ENCODE assay signal across 19 cellular contexts in the genomic region with DNA sequence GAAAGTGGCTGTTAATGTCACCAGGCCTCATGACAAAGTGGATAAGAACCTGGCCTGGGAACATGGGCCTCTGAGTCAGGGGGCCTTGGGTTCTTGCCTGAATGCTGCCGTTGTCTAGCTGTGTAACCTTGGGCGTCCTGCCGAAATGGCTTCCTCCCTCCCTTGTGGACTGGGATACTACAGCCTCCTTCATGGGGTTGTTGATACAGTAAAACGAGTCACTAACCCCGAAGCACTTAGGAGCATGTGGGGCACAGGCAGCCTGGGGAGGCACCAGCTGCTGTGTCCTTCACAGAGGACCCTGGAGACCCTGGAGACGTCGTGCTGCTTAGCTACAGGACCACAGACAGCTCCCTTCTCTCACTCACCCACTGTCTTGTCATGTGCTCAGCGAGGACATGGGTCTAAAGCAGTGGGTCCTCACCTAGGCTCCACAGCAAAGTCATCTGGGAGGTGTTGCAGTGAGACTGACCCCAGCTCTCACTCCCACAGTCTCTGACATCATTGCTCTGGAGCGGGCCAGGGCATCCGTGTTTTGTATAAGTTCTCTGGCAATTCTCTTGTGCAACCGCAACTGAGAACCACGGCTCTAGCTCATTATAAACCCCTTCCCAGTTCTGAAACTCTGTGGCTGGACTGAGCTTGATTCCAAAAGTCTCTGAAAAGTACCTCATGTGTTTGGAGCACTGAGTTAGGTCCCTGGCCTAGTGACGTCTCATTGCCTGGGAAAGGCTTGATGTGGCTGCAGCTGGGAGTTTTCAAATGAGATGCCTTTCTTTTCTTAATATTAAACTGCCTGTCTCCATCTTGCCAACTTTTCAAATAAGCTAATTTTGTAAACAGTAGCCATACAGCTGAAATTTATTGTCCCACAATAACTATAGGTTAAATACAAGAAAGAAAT. TPM values are rescaled to one million over a fixed set of nuclear protein-coding genes. Genes with fewer than 3 reads are reported as not detected.
DNase-seq lines count a peak whose midpoint lies in the region; TF ChIP-seq lines count a peak whose summit lies in the region.
"Had no signal": no experiment of that assay in that cellular context is flagged by ENCODE, and none has a peak within 500 bp of the region (broad histone marks: within the 10 kb centered on the region; RNA-seq: fewer than 3 reads in every experiment).

No MANE protein-coding gene starts in this region.

- H3K4me3 ChIP-seq in adrenal gland (no peak overlapping the region), neuronal stem cell (ENCODE audit: low read length in 2 of 2) (no peak overlapping the region), Karpas-422 (ENCODE audit: low read length) (no peak overlapping the region)
- H3K4me3 ChIP-seq: dorsolateral prefrontal cortex, gastrocnemius medialis, MG63 had no signal

- DNase-seq in MV-4-11 (lab: John Stamatoyannopoulos, UW) (peak; percentile 10), adrenal gland (peak; percentile 90 to 98 (median 96)), neuronal stem cell (ENCODE audit: low spot score) (no peak), ureter (ENCODE audit: low spot score) (peak; percentile 41), Karpas-422 (no peak), SK-N-DZ (ENCODE audit: low spot score) (no peak), CD1c-positive myeloid dendritic cell (ENCODE audit: extremely low spot score) (no peak)
- DNase-seq: activated CD4-positive, alpha-beta T cell treated with anti-CD3 and anti-CD28 coated beads for 48 hours; activated effector memory CD4-positive, alpha-beta T cell treated with anti-CD3 and anti-CD28 coated beads, Interleukin-2, amount 50 U/mL, for 16 hours; BE2C; dorsolateral prefrontal cortex; gastrocnemius medialis; H9; kidney glomerular epithelial cell; MG63; midbrain; NCI-H1694 treated with DMSO at 0.1 percent for 48 hours; stimulated activated CD4-positive, alpha-beta T cell treated with anti-CD3 and anti-CD28 coated beads, Interleukin-15, amount 100 ng/mL, for 24 hours had no signal

- H3K79me2 ChIP-seq in Karpas-422 (ENCODE audit: low read length), result no peaks in the 10 kb centered on the region

- no peak overlapping the region for H2BK5ac ChIP-seq in neuronal stem cell (ENCODE audit: low read length)

- H3K27me3 ChIP-seq in adrenal gland (no peaks in the 10 kb centered on the region), neuronal stem cell (ENCODE audit: control insufficient read depth in 3 of 3, insufficient read depth in 3 of 3, low read depth in 1 of 3, low read length in 3 of 3) (peaks cover 0 to 2% (median 0%) of the 10 kb centered on the region in 3 experiments), Karpas-422 (ENCODE audit: low read length) (no peaks in the 10 kb centered on the region)
- H3K27me3 ChIP-seq: BE2C, gastrocnemius medialis, MG63 had no signal

- peak overlapping the region; percentile 11 for H3K18ac ChIP-seq in neuronal stem cell (ENCODE audit: low read length)

- H3K9me3 ChIP-seq in adrenal gland (replicated peaks in 1 of 3) (peaks cover 0 to under 1% (median 0%) of the 10 kb centered on the region in 3 donors), neuronal stem cell (replicated peaks in 1 of 2; ENCODE audit: control insufficient read depth in 2 of 2, insufficient read depth in 1 of 2, low read depth in 1 of 2, low read length in 2 of 2) (no peaks in the 10 kb centered on the region), Karpas-422 (ENCODE audit: low read length) (no peaks in the 10 kb centered on the region; the same call in 1 of the 2 replicates)
- H3K9me3 ChIP-seq: BE2C, gastrocnemius medialis, MG63 had no signal

- H3K36me3 ChIP-seq in adrenal gland (replicated peaks in 1 of 2) (no peaks in the 10 kb centered on the region), neuronal stem cell (replicated peaks in 1 of 2; ENCODE audit: control insufficient read depth in 2 of 2, insufficient read depth in 2 of 2, low read length in 2 of 2) (no peaks in the 10 kb centered on the region), Karpas-422 (ENCODE audit: insufficient read depth, low read length) (no peaks in the 10 kb centered on the region)
- H3K36me3 ChIP-seq: BE2C, gastrocnemius medialis, MG63 had no signal

- no peak overlapping the region for H4K91ac ChIP-seq in neuronal stem cell (ENCODE audit: low read depth, low read length, poor library complexity)

- H4K20me1 ChIP-seq in Karpas-422 (ENCODE audit: insufficient read depth, low read depth, low read length), result no peaks in the 10 kb centered on the region

- no peak overlapping the region for H3K4ac ChIP-seq in neuronal stem cell (ENCODE audit: low read length)

- peak in 1 of 2 donors; percentile 20 for TF ChIP-seq POLR2A in adrenal gland (IDR thresholded peaks at IDR 0.05)

- H2BK120ac ChIP-seq in neuronal stem cell (ENCODE audit: low read depth, low read length), result no peak overlapping the region

- no peak overlapping the region for H3K23ac ChIP-seq in neuronal stem cell (ENCODE audit: low read depth, low read length, poor library complexity)

- H3K4me1 ChIP-seq in adrenal gland (replicated peaks in 1 of 2), result peaks cover 4 to 5% of the 10 kb centered on the region in 2 donors
- H3K4me1 ChIP-seq in neuronal stem cell (ENCODE audit: control insufficient read depth in 2 of 2, insufficient read depth in 1 of 2, low read depth in 1 of 2, low read length in 2 of 2), result peaks cover 0 to 4% of the 10 kb centered on the region in 2 donors
- H3K4me1 ChIP-seq in Karpas-422 (ENCODE audit: low read length), result no peaks in the 10 kb centered on the region
- H3K4me1 ChIP-seq: BE2C, gastrocnemius medialis had no signal

- intact Hi-C loops in adrenal gland (cut with DNase I), result no loop called here

- peak overlapping the region in 4 of 5 donors; percentile 36 to 84 (median 75) for H3K27ac ChIP-seq in adrenal gland
- H3K27ac ChIP-seq in neuronal stem cell (replicated peaks; ENCODE audit: low read length), result no peak overlapping the region
- H3K27ac ChIP-seq in Karpas-422 (ENCODE audit: low read length), result no peak overlapping the region
- H3K27ac ChIP-seq: dorsolateral prefrontal cortex, epithelial cell of prostate, gastrocnemius medialis had no signal

- H3K79me1 ChIP-seq in neuronal stem cell (ENCODE audit: low read depth, low read length), result no peaks in the 10 kb centered on the region

- H3K4me2 ChIP-seq in neuronal stem cell (ENCODE audit: insufficient read depth, low read length, poor library complexity, severe bottlenecking) (no peak overlapping the region), Karpas-422 (ENCODE audit: low read depth, low read length, poor library complexity, severe bottlenecking) (no peak overlapping the region)

- WGBS in adrenal gland, 4 donors, result 54 to 66% (median 63%) methylated on average over 10 to 13 of the region's 13 CpGs
- WGBS in neuronal stem cell (ENCODE audit: extremely low coverage in 2 of 2, insufficient read length in 2 of 2, insufficient replicate concordance in 1 of 2), 2 donors, result no CpG with 5 or more reads among the region's 13 CpGs

- no peak for TF ChIP-seq CTCF in adrenal gland (IDR thresholded peaks at IDR 0.05)

- H3K9ac ChIP-seq in neuronal stem cell (ENCODE audit: low read depth, low read length, poor library complexity), result no peak overlapping the region
- H3K9ac ChIP-seq in Karpas-422 (ENCODE audit: low read length), result no peak overlapping the region

- no peaks in the 10 kb centered on the region for H3K9me2 ChIP-seq in Karpas-422 (replicated peaks; ENCODE audit: insufficient read depth, low read length)

- H3K14ac ChIP-seq in neuronal stem cell (ENCODE audit: low read length), result no peak overlapping the region

- no peak overlapping the region for H2AK5ac ChIP-seq in neuronal stem cell (ENCODE audit: low read depth, low read length)

- no peak overlapping the region for H4K8ac ChIP-seq in neuronal stem cell (ENCODE audit: low read depth, low read length)

- no peak overlapping the region for H2BK12ac ChIP-seq in neuronal stem cell (ENCODE audit: low read length)

- H2AFZ ChIP-seq in neuronal stem cell (ENCODE audit: low read length) (no peak overlapping the region), Karpas-422 (ENCODE audit: low read length) (no peak overlapping the region)

- H2BK15ac ChIP-seq in neuronal stem cell (ENCODE audit: low read length), result no peak overlapping the region

RNA-seq across cellular contexts. Expression of a gene that starts 42.1 kb away (rescaled TPM):
- total RNA-seq in adrenal gland (100 to 1,000 TPM in 2 of 8 donors, 10 to 100 TPM in 6; 12.0 to 245 (median 39.8) TPM), ureter (106 TPM)
- polyA plus RNA-seq in adrenal gland, result 10 to 100 TPM; 10.6 to 39.0 (median 27.6) TPM
- polyA plus RNA-seq in neuronal stem cell (2013, experiment 1 of 2), result 0.04 TPM
- polyA plus RNA-seq in neuronal stem cell (2013, experiment 2 of 2), result 0.04 TPM
- not detected in 2 replicates for total RNA-seq in Karpas-422 (2014; rRNA removed; shearing (Covaris generic); ENCODE audit: low replicate concordance)
- not detected in 2 replicates for polyA plus RNA-seq in SK-N-DZ (2014; cell fraction: cytosol; rRNA removed)
- polyA plus RNA-seq in SK-N-DZ (2014; cell fraction: nucleus; rRNA removed), result not detected in 2 replicates
- total RNA-seq: H9 had no signal

Comparison
In these comparisons a context has a peak if more than half of its experiments do, and no peak if none do; other contexts are left out.
1. DNase-seq: peak in MV-4-11 (single experiment), adrenal gland (7 of 7) and ureter (single experiment); none in neuronal stem cell (single experiment), Karpas-422 (single experiment), SK-N-DZ (single experiment) and CD1c-positive myeloid dendritic cell (single experiment).
2. H3K27ac ChIP-seq: peak in adrenal gland (4 of 5); none in neuronal stem cell (single experiment) and Karpas-422 (single experiment).
3. RNA of a gene that starts 42.1 kb away (total RNA-seq): 106 TPM in ureter (single experiment) and 12.0 to 245 TPM in adrenal gland; not detected in Karpas-422; every median in the first group is over 10 times any median in the second.